Comparison of ENCODE assay signal across 14 cellular contexts in genomic region chr22:41873391-41873790, GRCh38. TPM values are rescaled to one million over a fixed set of nuclear protein-coding genes. Genes with fewer than 3 reads are reported as not detected.
DNase-seq lines count a peak whose midpoint lies in the region; ATAC-seq and TF ChIP-seq lines count a peak whose summit lies in the region.
"Had no signal": no experiment of that assay in that cellular context is flagged by ENCODE, and none has a peak within 500 bp of the region (broad histone marks: within the 10 kb centered on the region; RNA-seq: fewer than 3 reads in every experiment).

No MANE protein-coding gene starts in this region.

- peak overlapping the region; percentile 46 for H3K4me3 Mint-ChIP-seq in CD4-positive, alpha-beta T cell
- H3K4me3 Mint-ChIP-seq in T-cell = peak overlapping the region; percentile 17 to 52 (median 44)
- peak overlapping the region; percentile 64 for H3K4me3 Mint-ChIP-seq in activated naive CD8-positive, alpha-beta T cell
- no peak overlapping the region for H3K4me3 Mint-ChIP-seq in natural killer cell
- H3K4me3 Mint-ChIP-seq: nephron had no signal

- peak overlapping the region; percentile 39 for H3K27ac ChIP-seq in CD4-positive, alpha-beta T cell (ENCODE audit: low read depth, low read length)
- H3K27ac ChIP-seq in lower lobe of right lung = no peak overlapping the region
- H3K27ac ChIP-seq: BLaER1 had no signal

- DNase-seq in CD4-positive, alpha-beta T cell = peak in 1 of 10 experiments; percentile 39
- DNase-seq in T-cell (peak in 16 of 34 experiments; percentile 4 to 53 (median 18)), natural killer cell (no peak), lower lobe of right lung (no peak)
- DNase-seq: activated effector memory CD4-positive, alpha-beta T cell treated with anti-CD3 and anti-CD28 coated beads, Interleukin-2, amount 50 U/mL, for 16 hours; NCI-H446 treated with DMSO at 0.1 percent for 48 hours; Peyer's patch; T1000 had no signal

- no peak overlapping the region for H3K4me3 ChIP-seq in lower lobe of right lung
- H3K4me3 ChIP-seq: BLaER1, Peyer's patch had no signal

- H3K27me3 ChIP-seq in CD4-positive, alpha-beta T cell (ENCODE audit: control insufficient read depth, insufficient read depth, low read length) = no peaks in the 10 kb centered on the region
- no peaks in the 10 kb centered on the region for H3K27me3 ChIP-seq in lower lobe of right lung (ENCODE audit: low read depth)
- H3K27me3 ChIP-seq: BLaER1, Peyer's patch had no signal

- CTCF ChIA-PET in CD4-positive, alpha-beta T cell (lab: Charles Lee) = interaction anchor here (1.4 kb wide), 2 partner anchors 16 to 67 kb away, joined by 4 read pairs; no protein-coding TSS in a partner anchor
- CTCF ChIA-PET in T-cell (lab: Charles Lee) = interaction anchor here in 1 of 2 donors (0.6 to 1.0 kb wide), 2 partner anchors 11 to 16 kb away, joined by 3 to 4 read pairs; no protein-coding TSS in a partner anchor

- peaks cover 29% of the 10 kb centered on the region for H3K4me1 Mint-ChIP-seq in CD4-positive, alpha-beta T cell (ENCODE audit: low read depth)
- H3K4me1 Mint-ChIP-seq in T-cell (peaks cover 8 to 36% (median 31%) of the 10 kb centered on the region in 3 donors), natural killer cell (peaks cover 0 to 16% of the 10 kb centered on the region in 2 donors)
- H3K4me1 Mint-ChIP-seq in activated naive CD8-positive, alpha-beta T cell (ENCODE audit: low read depth) = peaks cover 50% of the 10 kb centered on the region
- H3K4me1 Mint-ChIP-seq: nephron had no signal

- no peaks in the 10 kb centered on the region for H3K9me3 Mint-ChIP-seq in CD4-positive, alpha-beta T cell
- H3K9me3 Mint-ChIP-seq in T-cell = no peaks in the 10 kb centered on the region
- no peaks in the 10 kb centered on the region for H3K9me3 Mint-ChIP-seq in activated naive CD8-positive, alpha-beta T cell (ENCODE audit: low read depth)
- H3K9me3 Mint-ChIP-seq in natural killer cell = no peaks in the 10 kb centered on the region
- H3K9me3 Mint-ChIP-seq: nephron had no signal

- H3K9me3 ChIP-seq in CD4-positive, alpha-beta T cell (ENCODE audit: control insufficient read depth, low read length) = no peaks in the 10 kb centered on the region
- no peaks in the 10 kb centered on the region for H3K9me3 ChIP-seq in lower lobe of right lung
- H3K9me3 ChIP-seq: BLaER1, Peyer's patch had no signal

- H3K36me3 ChIP-seq in lower lobe of right lung = peaks cover 100% of the 10 kb centered on the region

- peaks cover 73% of the 10 kb centered on the region for H3K36me3 Mint-ChIP-seq in CD4-positive, alpha-beta T cell (ENCODE audit: low read depth)
- peaks cover 53% of the 10 kb centered on the region for H3K36me3 Mint-ChIP-seq in T-cell
- peaks cover 12% of the 10 kb centered on the region for H3K36me3 Mint-ChIP-seq in activated naive CD8-positive, alpha-beta T cell
- H3K36me3 Mint-ChIP-seq in natural killer cell = peaks cover 13% of the 10 kb centered on the region

- peak; percentile 80 for ATAC-seq in CD4-positive, alpha-beta T cell (ENCODE audit: poor library complexity)
- peak; percentile 43 to 90 (median 67) for ATAC-seq in T-cell (replicated peaks in 1 of 4)
- ATAC-seq in natural killer cell = peak in 2 of 3 donors; percentile 61 to 70
- no peak for ATAC-seq in GM21447 (IDR thresholded peaks at IDR 0.05; ENCODE audit: unreplicated experiment)
- no peak for ATAC-seq in lower lobe of right lung
- no peak for ATAC-seq in GM19351 (IDR thresholded peaks at IDR 0.05; ENCODE audit: unreplicated experiment)
- no peak for ATAC-seq in HG02938 (IDR thresholded peaks at IDR 0.05; ENCODE audit: unreplicated experiment)

- peak overlapping the region; percentile 89 for H3K27ac Mint-ChIP-seq in CD4-positive, alpha-beta T cell
- H3K27ac Mint-ChIP-seq in T-cell = peak overlapping the region; percentile 81 to 87
- H3K27ac Mint-ChIP-seq in activated naive CD8-positive, alpha-beta T cell = peak overlapping the region; percentile 95
- peak overlapping the region; percentile 45 to 58 for H3K27ac Mint-ChIP-seq in natural killer cell
- H3K27ac Mint-ChIP-seq: nephron had no signal

- no peaks in the 10 kb centered on the region for H3K4me1 ChIP-seq in lower lobe of right lung
- H3K4me1 ChIP-seq: Peyer's patch had no signal

- POLR2A ChIA-PET in CD4-positive, alpha-beta T cell (lab: Charles Lee) = interaction anchor here (1.2 kb wide), 1 partner anchor 67 kb away, joined by 3 read pairs; no protein-coding TSS in a partner anchor
- POLR2A ChIA-PET in T-cell (lab: Charles Lee) = no interaction called here

- intact Hi-C loops in CD4-positive, alpha-beta T cell (cut with DNase I, micrococcal nuclease) = loop anchor here (1.0 to 5.0 kb wide), 3 partner anchors 11 to 41 kb away; partner anchors contain the start of gene SREBF2 (in 2 of the 2)
- intact Hi-C loops in natural killer cell (cut with micrococcal nuclease) (no loop called here), lower lobe of right lung (cut with DNase I) (no loop called here)

- no peaks in the 10 kb centered on the region for H3K27me3 Mint-ChIP-seq in CD4-positive, alpha-beta T cell
- no peaks in the 10 kb centered on the region for H3K27me3 Mint-ChIP-seq in T-cell
- H3K27me3 Mint-ChIP-seq in activated naive CD8-positive, alpha-beta T cell = no peaks in the 10 kb centered on the region
- no peaks in the 10 kb centered on the region for H3K27me3 Mint-ChIP-seq in natural killer cell (ENCODE audit: low read depth in 2 of 2)

- no peak for TF ChIP-seq CTCF in CD4-positive, alpha-beta T cell (IDR thresholded peaks at IDR 0.05)
- TF ChIP-seq CTCF in natural killer cell (IDR thresholded peaks at IDR 0.05) = no peak
- no peak for TF ChIP-seq CTCF in lower lobe of right lung (IDR thresholded peaks at IDR 0.05)

RNA-seq across cellular contexts. Expression of gene SREBF2, which starts 40.5 kb away (rescaled TPM):
- total RNA-seq in CD4-positive, alpha-beta T cell = 10 to 100 TPM; 67.2 to 69.9 TPM
- total RNA-seq in T-cell = 100 to 1,000 TPM in 3 of 5 donors, 10 to 100 TPM in 2; 71.9 to 128 (median 112) TPM
- total RNA-seq in natural killer cell = 100 to 1,000 TPM; 101 to 106 (median 105) TPM
- total RNA-seq in lower lobe of right lung = 132 TPM

RNA-seq across cellular contexts. Expression of gene SHISA8, which starts 41.5 kb away (rescaled TPM):
- total RNA-seq in CD4-positive, alpha-beta T cell = under 1 TPM; 0.56 to 0.60 TPM
- total RNA-seq in T-cell = 1 to 10 TPM in 1 of 5 donors, under 1 TPM in 3, not detected in 1; 0.56 to 1.2 (median 0.75) TPM
- under 1 TPM in 1 of 3 donors, not detected in 2; 0.24 TPM for total RNA-seq in natural killer cell
- not detected for total RNA-seq in lower lobe of right lung
- total RNA-seq: Peyer's patch had no signal

RNA-seq across cellular contexts. Expression of gene TNFRSF13C, which starts 53.2 kb away (rescaled TPM):
- 10 to 100 TPM; 12.2 to 12.9 TPM for total RNA-seq in CD4-positive, alpha-beta T cell
- total RNA-seq in T-cell = 10 to 100 TPM; 11.4 to 22.5 (median 15.4) TPM
- total RNA-seq in natural killer cell = 1 to 10 TPM; 2.4 to 3.2 (median 2.7) TPM
- 0.27 TPM for total RNA-seq in lower lobe of right lung

Comparison
In these comparisons a context has a peak if more than half of its experiments do, and no peak if none do; other contexts are left out.
1. ATAC-seq: peak in CD4-positive, alpha-beta T cell (single experiment), T-cell (4 of 4) and natural killer cell (2 of 3); none in GM21447 (single experiment), lower lobe of right lung (0 of 2), GM19351 (single experiment) and HG02938 (single experiment).
2. intact Hi-C loops: an anchor here in CD4-positive, alpha-beta T cell (1.0 to 5.0 kb wide); none called in natural killer cell and lower lobe of right lung.
3. Peak in every context shown above with its lines, with median percentiles within 50 percentile points of each other: H3K27ac Mint-ChIP-seq.